In genomic region chr3:133491481-133492059, GRCh38 we compare ENCODE assay signal across 10 cellular contexts.
DNase-seq lines count a peak whose midpoint lies in the region; ATAC-seq and TF ChIP-seq lines count a peak whose summit lies in the region.
"Had no signal": no experiment of that assay in that cellular context is flagged by ENCODE, and none has a peak within 500 bp of the region (broad histone marks: within the 10 kb centered on the region; RNA-seq: fewer than 3 reads in every experiment).

No MANE protein-coding gene starts in this region.

- intact Hi-C loops in mucosa of descending colon (cut with DNase I, micrococcal nuclease) = no loop called here
- intact Hi-C loops in left ventricle myocardium inferior (cut with micrococcal nuclease) = no loop called here

- TF ChIP-seq CTCF in mucosa of descending colon (IDR thresholded peaks at IDR 0.05) (no peak), left ventricle myocardium inferior (IDR thresholded peaks at IDR 0.05; ENCODE audit: borderline replicate concordance) (no peak), GM10266 (IDR thresholded peaks at IDR 0.05; ENCODE audit: control insufficient read depth, insufficient read depth, low read depth, missing control alignments) (no peak)

- H3K36me3 ChIP-seq in mucosa of descending colon (ENCODE audit: low read depth) (no peaks in the 10 kb centered on the region), left ventricle myocardium inferior (no peaks in the 10 kb centered on the region)

- H3K27ac ChIP-seq in left ventricle myocardium inferior (replicated peaks) = no peak overlapping the region
- H3K27ac ChIP-seq: parathyroid adenoma had no signal

- no peaks in the 10 kb centered on the region for H3K27me3 ChIP-seq in left ventricle myocardium inferior (ENCODE audit: low read depth)

- peak; percentile 20 for ATAC-seq in GM18867 (IDR thresholded peaks at IDR 0.05; ENCODE audit: unreplicated experiment)
- ATAC-seq in GM21529 (IDR thresholded peaks at IDR 0.05; ENCODE audit: unreplicated experiment) = peak; percentile 15
- peak; percentile 4 for ATAC-seq in HG03442 (IDR thresholded peaks at IDR 0.05; ENCODE audit: unreplicated experiment)
- no peak for ATAC-seq in mucosa of descending colon
- ATAC-seq in GM18870 (IDR thresholded peaks at IDR 0.05; ENCODE audit: unreplicated experiment) = no peak

- H3K4me1 ChIP-seq in mucosa of descending colon (ENCODE audit: low read depth) = peaks cover 11% of the 10 kb centered on the region
- no peaks in the 10 kb centered on the region for H3K4me1 ChIP-seq in left ventricle myocardium inferior
- H3K4me1 ChIP-seq: parathyroid adenoma had no signal

- H3K4me3 ChIP-seq in mucosa of descending colon (no peak overlapping the region), left ventricle myocardium inferior (no peak overlapping the region)

- DNase-seq in mucosa of descending colon (peak in 2 of 3 donors; percentile 33 to 40), left ventricle myocardium inferior (no peak), cerebellar cortex (ENCODE audit: low spot score) (no peak), GM10266 (ENCODE audit: extremely low spot score) (no peak)
- DNase-seq: NCI-H510A had no signal

- H3K9me3 ChIP-seq in mucosa of descending colon (no peaks in the 10 kb centered on the region), left ventricle myocardium inferior (replicated peaks) (peaks cover 6% of the 10 kb centered on the region)

Comparison
In these comparisons a context has a peak if more than half of its experiments do, and no peak if none do; other contexts are left out.
1. ATAC-seq: peak in GM18867 (single experiment), GM21529 (single experiment) and HG03442 (single experiment); none in mucosa of descending colon (single experiment) and GM18870 (single experiment).
2. DNase-seq: peak in mucosa of descending colon (2 of 3); none in left ventricle myocardium inferior (single experiment), cerebellar cortex (single experiment) and GM10266 (single experiment).